In the genomic region with DNA sequence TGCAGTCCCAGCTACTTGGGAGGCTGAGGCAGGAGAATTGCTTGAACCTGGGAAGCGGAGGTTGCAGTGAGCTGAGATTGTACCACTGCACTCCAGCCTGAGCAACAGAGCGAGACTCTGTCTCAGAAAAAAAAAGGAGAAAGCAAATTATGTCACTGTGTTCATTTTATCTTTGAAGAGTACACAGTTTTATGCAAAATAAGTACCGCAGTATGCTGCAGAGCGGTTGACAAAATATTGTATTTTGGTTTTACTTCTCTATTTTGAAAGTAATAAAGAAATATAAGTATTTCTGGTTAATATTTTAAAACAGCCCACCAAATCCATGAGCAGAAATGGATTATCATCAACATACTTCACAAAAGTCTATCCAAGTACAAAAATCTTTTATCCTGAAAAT, we compare ENCODE assay signal across 10 cellular contexts. TPM values are rescaled to one million over a fixed set of nuclear protein-coding genes. Genes with fewer than 3 reads are reported as not detected.
"Had no signal": no experiment of that assay in that cellular context is flagged by ENCODE, and none has a peak within 500 bp of the region (broad histone marks: within the 10 kb centered on the region; RNA-seq: fewer than 3 reads in every experiment).

No MANE protein-coding gene starts in this region.

RNA-seq across cellular contexts. Expression of a gene that starts 46.1 kb away (rescaled TPM):
- total RNA-seq: activated CD4-positive, alpha-beta memory T cell treated with anti-CD3 and anti-CD28 coated beads for 36 hours; activated CD4-positive, alpha-beta T cell treated with anti-CD3 and anti-CD28 coated beads for 36 hours; activated CD8-positive, alpha-beta memory T cell treated with anti-CD3 and anti-CD28 coated beads, Interleukin-2, amount 10 ng/mL, durations not matched to agents 7 days and 5 days; activated naive CD4-positive, alpha-beta T cell treated with anti-CD3 and anti-CD28 coated beads for 36 hours; activated T-helper 2 cell treated with anti-CD3 and anti-CD28 coated beads, Interferon-gamma antibody, Interleukin-2, Interleukin-4, amounts not matched to agents 10 μg/mL and 5 μg/mL and 100 μg/mL, durations not matched to agents 14 hours and 24 hours and 36 hours; aorta; glomerular endothelial cell; myocyte; neural crest cell; osteoblast had no signal
